ENCODE assay signal across 20 cellular contexts in the genomic region with DNA sequence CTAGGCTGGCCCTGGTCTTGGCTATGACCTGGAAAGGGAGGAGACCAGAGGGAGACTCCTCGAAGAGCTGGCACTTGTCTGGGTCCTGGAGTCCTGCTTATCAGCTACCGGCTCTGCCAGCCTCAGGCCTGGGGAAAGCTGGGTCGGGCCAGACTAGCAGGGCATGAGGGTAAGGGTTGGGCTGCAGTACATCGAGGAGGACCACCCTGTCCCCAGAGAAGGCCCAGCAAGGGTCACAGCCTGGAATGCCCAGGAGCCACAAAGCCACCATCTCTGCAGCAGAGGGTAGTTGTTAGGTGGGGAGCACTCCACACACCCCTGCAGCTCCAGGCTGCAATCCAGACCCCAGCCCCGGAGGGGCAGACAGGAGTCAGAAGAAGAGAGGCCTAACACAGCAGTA. TPM values are rescaled to one million over a fixed set of nuclear protein-coding genes. Genes with fewer than 3 reads are reported as not detected.
"Had no signal": no experiment of that assay in that cellular context is flagged by ENCODE, and none has a peak within 500 bp of the region (broad histone marks: within the 10 kb centered on the region; RNA-seq: fewer than 3 reads in every experiment).

No MANE protein-coding gene starts in this region.

- H3K9me3 Mint-ChIP-seq: mesothelial cell of epicardium had no signal

- ATAC-seq: gastrocnemius medialis, left cardiac atrium, lower lobe of right lung, mucosa of descending colon had no signal

- DNase-seq: dorsolateral prefrontal cortex; effector CD4-positive, alpha-beta T cell; effector memory CD4-positive, alpha-beta T cell; erythroblast; esophagus squamous epithelium; foreskin melanocyte; gastrocnemius medialis; glutamatergic neuron; heart right ventricle; hippocampal formation; left cardiac atrium; left ventricle myocardium inferior; lower lobe of right lung; mucosa of descending colon had no signal

- H3K27ac Mint-ChIP-seq: mesothelial cell of epicardium had no signal

- H3K4me1 Mint-ChIP-seq: mesothelial cell of epicardium had no signal

- H3K4me3 Mint-ChIP-seq: mesothelial cell of epicardium had no signal

- H3K9me3 ChIP-seq: esophagus squamous epithelium, gastrocnemius medialis, heart right ventricle, left ventricle myocardium inferior, lower lobe of right lung, mucosa of descending colon had no signal

- H3K36me3 Mint-ChIP-seq: mesothelial cell of epicardium had no signal

RNA-seq across cellular contexts. Expression of gene SLC6A2, which starts 54.0 kb away (rescaled TPM):
- total RNA-seq: dermis blood vessel endothelial cell, esophagus mucosa, gastrocnemius medialis, glomerular endothelial cell, kidney epithelial cell, left cardiac atrium, left ventricle myocardium inferior, lower lobe of right lung, lung microvascular endothelial cell had no signal
